In genomic region chr1:147825586-147825985, GRCh38 we compare ENCODE assay signal across 8 cellular contexts.
"Had no signal": no experiment of that assay in that cellular context is flagged by ENCODE, and none has a peak within 500 bp of the region (broad histone marks: within the 10 kb centered on the region; RNA-seq: fewer than 3 reads in every experiment).

No MANE protein-coding gene starts in this region.

- H3K4me2 ChIP-seq: GM23338 had no signal

- FAIRE-seq: HepG2 had no signal

- H3K4me1 ChIP-seq: HAP-1 had no signal

- H3K9me3 Mint-ChIP-seq: GM23338, HFFc6, IgD-negative memory B cell had no signal

- H3K27ac ChIP-seq: HL-60 had no signal

- H3K36me3 ChIP-seq: HAP-1 had no signal

- H3K36me3 Mint-ChIP-seq: IgD-negative memory B cell had no signal

- ATAC-seq: GM23338, HCT116, HepG2 had no signal

- DNase-seq: H7, HFFc6 had no signal

- H3K4me3 ChIP-seq: GM23338, HAP-1 had no signal

- H3K27ac Mint-ChIP-seq: GM23338, HFFc6, IgD-negative memory B cell had no signal

- H2AFZ ChIP-seq: GM23338 had no signal

- H3K9me3 ChIP-seq: HAP-1 had no signal
